In genomic region chr6:160695622-160696021, GRCh38 we compare ENCODE assay signal across 16 cellular contexts. TPM values are rescaled to one million over a fixed set of nuclear protein-coding genes. Genes with fewer than 3 reads are reported as not detected.
"Had no signal": no experiment of that assay in that cellular context is flagged by ENCODE, and none has a peak within 500 bp of the region (broad histone marks: within the 10 kb centered on the region; RNA-seq: fewer than 3 reads in every experiment).

No MANE protein-coding gene starts in this region.

RNA-seq across cellular contexts. Expression of gene PLG, which starts 6.4 kb away (rescaled TPM):
- total RNA-seq: kidney epithelial cell, left cardiac atrium, left colon, left ventricle myocardium inferior, lower leg skin, lung microvascular endothelial cell, mammary epithelial cell, mesenteric fat pad, mononuclear cell, myocyte had no signal
- polyA plus RNA-seq: immature natural killer cell; keratinocyte; mammary epithelial cell; naive thymus-derived CD4-positive, alpha-beta T cell had no signal

RNA-seq across cellular contexts. Expression of gene LPA, which starts 31.5 kb away (rescaled TPM):
- total RNA-seq: kidney; kidney epithelial cell; left cardiac atrium; left colon; left lung; left ventricle myocardium inferior; left ventricle myocardium superior; lower leg skin; lung microvascular endothelial cell; mammary epithelial cell; mesenteric fat pad; mononuclear cell; myocyte; naive thymus-derived CD4-positive, alpha-beta T cell had no signal
- polyA plus RNA-seq: immature natural killer cell; keratinocyte; mammary epithelial cell; naive thymus-derived CD4-positive, alpha-beta T cell had no signal
